In the genomic region with DNA sequence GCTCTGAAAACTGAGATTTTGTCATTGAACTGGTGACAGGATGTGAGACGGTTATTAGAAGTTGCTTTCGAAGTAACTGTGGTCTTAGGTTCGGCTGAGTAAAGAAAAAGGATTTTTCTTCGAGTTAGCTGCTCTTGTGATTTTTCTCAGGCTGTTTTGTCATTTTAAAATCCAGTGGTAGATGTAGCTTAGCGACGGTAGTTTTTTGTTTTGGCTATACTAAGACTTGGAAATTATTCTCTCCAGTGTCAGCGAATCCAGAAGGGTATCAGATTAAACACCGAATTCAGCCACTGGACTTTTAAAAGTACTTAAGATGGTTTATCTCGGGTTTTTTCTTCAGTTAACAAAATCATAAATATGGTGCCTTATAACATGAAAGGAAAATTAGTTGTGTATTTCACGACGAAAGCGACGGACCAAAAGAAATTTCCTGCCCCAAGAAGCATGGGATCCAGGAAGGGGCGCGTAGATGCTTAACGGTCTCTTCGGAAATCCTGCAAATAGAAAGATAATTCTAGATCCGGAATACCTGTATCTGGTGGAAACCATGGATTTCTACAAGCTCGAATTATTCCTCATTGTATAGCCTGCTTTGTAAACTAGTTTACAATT, we compare ENCODE assay signal across 9 cellular contexts. TPM values are rescaled to one million over a fixed set of nuclear protein-coding genes. Genes with fewer than 3 reads are reported as not detected.
DNase-seq lines count a peak whose midpoint lies in the region; ATAC-seq lines count a peak whose summit lies in the region.
"Had no signal": no experiment of that assay in that cellular context is flagged by ENCODE, and none has a peak within 500 bp of the region (broad histone marks: within the 10 kb centered on the region; RNA-seq: fewer than 3 reads in every experiment).

No MANE protein-coding gene starts in this region.

- no peaks in the 10 kb centered on the region for H3K27me3 ChIP-seq in HAP-1 (ENCODE audit: low read depth)
- H3K27me3 ChIP-seq in right cardiac atrium (ENCODE audit: control insufficient read depth, insufficient read depth) = no peaks in the 10 kb centered on the region

- H3K9me3 Mint-ChIP-seq in activated CD4-positive, alpha-beta memory T cell treated with anti-CD3 and anti-CD28 coated beads for 36 hours = no peaks in the 10 kb centered on the region

- H3K27ac ChIP-seq in right cardiac atrium (ENCODE audit: low read length) (peak overlapping the region; percentile 78), skin epidermis (peak overlapping the region; percentile 82 to 99 (median 95))

- CTCF ChIA-PET in activated CD4-positive, alpha-beta memory T cell treated with anti-CD3 and anti-CD28 coated beads for 36 hours (lab: Charles Lee) = interaction anchor here (0.8 to 1.0 kb wide), 2 partner anchors 53 to 66 kb away, joined by 3 read pairs; no protein-coding TSS in a partner anchor

- H3K4me1 Mint-ChIP-seq in activated CD4-positive, alpha-beta memory T cell treated with anti-CD3 and anti-CD28 coated beads for 36 hours (ENCODE audit: low read depth) = peaks cover 37% of the 10 kb centered on the region

- DNase-seq in HAP-1 (ENCODE audit: low spot score in 2 of 2) (no peak), right cardiac atrium (no peak), nucleus accumbens (lab: John Stamatoyannopoulos, UW) (no peak)
- DNase-seq in activated CD4-positive, alpha-beta memory T cell treated with anti-CD3 and anti-CD28 coated beads for 36 hours = no peak

- intact Hi-C loops in activated CD4-positive, alpha-beta memory T cell treated with anti-CD3 and anti-CD28 coated beads for 36 hours (cut with micrococcal nuclease) = loop anchor here (5.0 kb wide), 5 partner anchors 35 to 325 kb away; a partner anchor contains a TSS
- intact Hi-C loops in right cardiac atrium (cut with DNase I) = loop anchor here in 2 of 4 donors (5.0 kb wide), 1 partner anchor 175 kb away; a partner anchor contains a TSS

- peak overlapping the region; percentile 90 for H3K27ac Mint-ChIP-seq in activated CD4-positive, alpha-beta memory T cell treated with anti-CD3 and anti-CD28 coated beads for 36 hours

- POLR2A ChIA-PET in activated CD4-positive, alpha-beta memory T cell treated with anti-CD3 and anti-CD28 coated beads for 36 hours (lab: Charles Lee) = interaction anchor here (0.5 to 2.0 kb wide), 8 partner anchors 8 to 156 kb away, joined by 3 to 8 read pairs (median 6); a partner anchor contains a TSS

- in situ Hi-C loops in HAP-1 (cut with MboI; ENCODE audit: low sequenced_read_pairs) = no loop called here

- H3K4me1 ChIP-seq in HAP-1 (peaks cover 16% of the 10 kb centered on the region), right cardiac atrium (ENCODE audit: control insufficient read depth, insufficient read depth, low read length) (peaks cover 15% of the 10 kb centered on the region)

- peak overlapping the region; percentile 83 for H3K4me3 Mint-ChIP-seq in activated CD4-positive, alpha-beta memory T cell treated with anti-CD3 and anti-CD28 coated beads for 36 hours

- ATAC-seq in right cardiac atrium (no peak), HG03342 (IDR thresholded peaks at IDR 0.05; ENCODE audit: unreplicated experiment) (no peak), HG03095 (IDR thresholded peaks at IDR 0.05; ENCODE audit: unreplicated experiment) (no peak), HG03175 (IDR thresholded peaks at IDR 0.05; ENCODE audit: unreplicated experiment) (no peak)

- no peaks in the 10 kb centered on the region for H3K27me3 Mint-ChIP-seq in activated CD4-positive, alpha-beta memory T cell treated with anti-CD3 and anti-CD28 coated beads for 36 hours

- H3K36me3 ChIP-seq in HAP-1 (replicated peaks) = peaks cover 32% of the 10 kb centered on the region

- H3K36me3 Mint-ChIP-seq in activated CD4-positive, alpha-beta memory T cell treated with anti-CD3 and anti-CD28 coated beads for 36 hours = peaks cover 24% of the 10 kb centered on the region

- peak overlapping the region; percentile 37 for H3K4me3 ChIP-seq in HAP-1
- H3K4me3 ChIP-seq in right cardiac atrium (ENCODE audit: low read length) = peak overlapping the region; percentile 70
- peak overlapping the region; percentile 50 to 93 (median 66) for H3K4me3 ChIP-seq in skin epidermis

- H3K9me3 ChIP-seq in HAP-1 (no peaks in the 10 kb centered on the region), right cardiac atrium (ENCODE audit: control insufficient read depth, low read length) (no peaks in the 10 kb centered on the region)

- WGBS in right cardiac atrium = 45% methylated on average over 19 of the region's 19 CpGs

RNA-seq across cellular contexts. Expression of a gene that starts 1.2 kb away (rescaled TPM):
- 1 to 10 TPM; 3.1 to 3.6 TPM for total RNA-seq in activated CD4-positive, alpha-beta memory T cell treated with anti-CD3 and anti-CD28 coated beads for 36 hours
- total RNA-seq in right cardiac atrium = 1 to 10 TPM; 3.6 to 5.0 (median 4.4) TPM
- 3.3 TPM for polyA plus RNA-seq in right cardiac atrium

RNA-seq across cellular contexts. Expression of a gene that starts 27.2 kb away (rescaled TPM):
- 10 to 100 TPM; 12.3 to 13.1 TPM for total RNA-seq in activated CD4-positive, alpha-beta memory T cell treated with anti-CD3 and anti-CD28 coated beads for 36 hours
- total RNA-seq in right cardiac atrium = 100 to 1,000 TPM; 163 to 224 (median 209) TPM
- 178 TPM for polyA plus RNA-seq in right cardiac atrium

RNA-seq across cellular contexts. Expression of a gene that starts 56.5 kb away (rescaled TPM):
- not detected for total RNA-seq in activated CD4-positive, alpha-beta memory T cell treated with anti-CD3 and anti-CD28 coated beads for 36 hours
- under 1 TPM in 2 of 4 donors, not detected in 2; 0.31 to 0.40 TPM for total RNA-seq in right cardiac atrium
- 4.0 TPM for polyA plus RNA-seq in right cardiac atrium
- total RNA-seq: subcutaneous adipose tissue had no signal

Comparison
In these comparisons a context has a peak if more than half of its experiments do, and no peak if none do; other contexts are left out.
1. RNA of a gene that starts 27.2 kb away (total RNA-seq): 163 to 224 TPM in right cardiac atrium; 12.3 to 13.1 TPM in activated CD4-positive, alpha-beta memory T cell treated with anti-CD3 and anti-CD28 coated beads for 36 hours; every median in the first group is over 10 times any median in the second.
2. Peak in every context shown above with its lines, with median percentiles within 50 percentile points of each other: H3K4me3 ChIP-seq.